18 cellular contexts compared by ENCODE assay signal in genomic region chr13:51713807-51714206, GRCh38.
DNase-seq lines count a peak whose midpoint lies in the region; ATAC-seq and TF ChIP-seq lines count a peak whose summit lies in the region.
"Had no signal": no experiment of that assay in that cellular context is flagged by ENCODE, and none has a peak within 500 bp of the region (broad histone marks: within the 10 kb centered on the region; RNA-seq: fewer than 3 reads in every experiment).

No MANE protein-coding gene starts in this region.

- peak overlapping the region; percentile 10 for H3K27ac Mint-ChIP-seq in activated T-cell treated with anti-CD3 and anti-CD28 coated beads, Interleukin-2, amount 50 U/mL, for 72 hours
- H3K27ac Mint-ChIP-seq: B cell had no signal

- H3K9me3 ChIP-seq in OCI-LY3 (ENCODE audit: insufficient read depth, low read length) (no peaks in the 10 kb centered on the region), mammary epithelial cell (replicated peaks; ENCODE audit: insufficient read depth, low read length) (no peaks in the 10 kb centered on the region), smooth muscle cell (replicated peaks; ENCODE audit: low read depth) (no peaks in the 10 kb centered on the region)

- no peak overlapping the region for H2AFZ ChIP-seq in OCI-LY3 (ENCODE audit: low read depth, low read length)
- H2AFZ ChIP-seq in mammary epithelial cell (ENCODE audit: low read depth, low read length) = no peak overlapping the region
- no peak overlapping the region for H2AFZ ChIP-seq in smooth muscle cell (ENCODE audit: low read depth)

- H4K20me1 ChIP-seq in OCI-LY3 (ENCODE audit: insufficient read depth, low read length) = no peaks in the 10 kb centered on the region
- no peaks in the 10 kb centered on the region for H4K20me1 ChIP-seq in mammary epithelial cell (ENCODE audit: insufficient read depth, low read length)
- H4K20me1 ChIP-seq in smooth muscle cell (ENCODE audit: low read depth) = no peaks in the 10 kb centered on the region

- H3K79me2 ChIP-seq in OCI-LY3 (ENCODE audit: low read length) (no peaks in the 10 kb centered on the region), mammary epithelial cell (ENCODE audit: insufficient read depth, low read length) (no peaks in the 10 kb centered on the region), smooth muscle cell (ENCODE audit: low read depth) (peaks cover 2% of the 10 kb centered on the region)

- DNase-seq in activated T-cell treated with anti-CD3 and anti-CD28 coated beads, Interleukin-2, amount 50 U/mL, for 72 hours = no peak
- no peak for DNase-seq in activated T-cell treated with anti-CD3 and anti-CD28 coated beads, Interleukin-2, amount 50 U/mL, for 48 hours
- no peak for DNase-seq in mammary epithelial cell
- no peak for DNase-seq in smooth muscle cell (lab: John Stamatoyannopoulos, UW; ENCODE audit: unreplicated experiment)
- no peak for DNase-seq in GM10266 (ENCODE audit: extremely low spot score)
- DNase-seq: 8988T; CD4-positive, CD25-positive, alpha-beta regulatory T cell; COR-L47; NCI-H1048; NCI-H1436 treated with DMSO at 0.1 percent for 48 hours; NCI-H2029; NCI-H345; NCI-H524 treated with DMSO at 0.1 percent for 48 hours had no signal

- CTCF ChIA-PET in mammary epithelial cell (lab: Charles Lee; ENCODE audit: low non-redundant PET) = no interaction called here

- no peak overlapping the region for H3K9ac ChIP-seq in OCI-LY3 (ENCODE audit: low read length)
- no peak overlapping the region for H3K9ac ChIP-seq in mammary epithelial cell (ENCODE audit: insufficient read depth, low read length)
- no peak overlapping the region for H3K9ac ChIP-seq in smooth muscle cell (ENCODE audit: low read depth)

- no peak overlapping the region for H3K4me3 Mint-ChIP-seq in activated T-cell treated with anti-CD3 and anti-CD28 coated beads, Interleukin-2, amount 50 U/mL, for 72 hours
- H3K4me3 Mint-ChIP-seq: B cell; CD4-positive, CD25-positive, alpha-beta regulatory T cell had no signal

- peaks cover 0 to 5% of the 10 kb centered on the region in 2 donors for H3K36me3 Mint-ChIP-seq in activated T-cell treated with anti-CD3 and anti-CD28 coated beads, Interleukin-2, amount 50 U/mL, for 72 hours (ENCODE audit: insufficient read depth in 2 of 2)

- no peaks in the 10 kb centered on the region for H3K36me3 ChIP-seq in OCI-LY3 (replicated peaks; ENCODE audit: low read depth, low read length)
- no peaks in the 10 kb centered on the region for H3K36me3 ChIP-seq in mammary epithelial cell (ENCODE audit: insufficient read depth, low read length)
- no peaks in the 10 kb centered on the region for H3K36me3 ChIP-seq in smooth muscle cell (ENCODE audit: low read depth)

- peaks cover 2 to 4% of the 10 kb centered on the region in 2 donors for H3K9me3 Mint-ChIP-seq in activated T-cell treated with anti-CD3 and anti-CD28 coated beads, Interleukin-2, amount 50 U/mL, for 72 hours

- dilution Hi-C loops in mammary epithelial cell (cut with HindIII; ENCODE audit: low sequenced_read_pairs) = no loop called here

- H3K27me3 Mint-ChIP-seq in activated T-cell treated with anti-CD3 and anti-CD28 coated beads, Interleukin-2, amount 50 U/mL, for 72 hours (ENCODE audit: low read depth) = no peaks in the 10 kb centered on the region
- H3K27me3 Mint-ChIP-seq: B cell; CD4-positive, CD25-positive, alpha-beta regulatory T cell had no signal

- H3K4me2 ChIP-seq in OCI-LY3 (ENCODE audit: low read length) = 0 out of 2 replicates have a peak overlapping the region, but pooled peaks have one; percentile 41
- H3K4me2 ChIP-seq in mammary epithelial cell (ENCODE audit: insufficient read depth, low read depth, low read length) = no peak overlapping the region
- H3K4me2 ChIP-seq in smooth muscle cell = no peak overlapping the region

- H3K4me3 ChIP-seq in OCI-LY3 (ENCODE audit: low read length) (no peak overlapping the region), mammary epithelial cell (replicated peaks in 1 of 3; ENCODE audit: insufficient read depth in 1 of 3, low read depth in 2 of 3, low read length in 3 of 3) (no peak overlapping the region), smooth muscle cell (no peak overlapping the region)
- H3K4me3 ChIP-seq: K562 had no signal

- intact Hi-C loops in mammary epithelial cell (cut with micrococcal nuclease) = loop anchor here (2.0 kb wide), 1 partner anchor 129 kb away; the partner anchor contains the start of gene WDFY2

- BruUV-seq in mammary epithelial cell (replicated peaks; lab: Mats Ljungman, UMichigan) = no TSS peak

- H3K4me1 Mint-ChIP-seq in activated T-cell treated with anti-CD3 and anti-CD28 coated beads, Interleukin-2, amount 50 U/mL, for 72 hours (ENCODE audit: low read depth) = no peaks in the 10 kb centered on the region

- H3K4me1 ChIP-seq in OCI-LY3 (ENCODE audit: low read length) (peaks cover 24% of the 10 kb centered on the region), mammary epithelial cell (ENCODE audit: insufficient read depth, low read length) (peaks cover 25% of the 10 kb centered on the region), smooth muscle cell (ENCODE audit: low read depth) (no peaks in the 10 kb centered on the region)

- peaks cover 4% of the 10 kb centered on the region for H3F3A ChIP-seq in smooth muscle cell (ENCODE audit: low read depth)

- H3K27me3 ChIP-seq in OCI-LY3 (ENCODE audit: low read depth, low read length) (no peaks in the 10 kb centered on the region), mammary epithelial cell (ENCODE audit: insufficient read depth, low read length) (no peaks in the 10 kb centered on the region), smooth muscle cell (ENCODE audit: low read depth) (no peaks in the 10 kb centered on the region)

- H3K27ac ChIP-seq in OCI-LY3 (ENCODE audit: low read length) (peak overlapping the region; percentile 59), mammary epithelial cell (ENCODE audit: insufficient read depth, low read depth, low read length) (peak overlapping the region; percentile 97), smooth muscle cell (ENCODE audit: low read depth) (peak overlapping the region; percentile 90)

- in situ Hi-C loops in mammary epithelial cell (cut with MboI; ENCODE audit: low sequenced_read_pairs in 2 of 2) = no loop called here

- 100% methylated on average over 1 of the region's 1 CpG for WGBS in mammary epithelial cell (ENCODE audit: low coverage, missing lambda C conversion rate)
- 93% methylated on average over 1 of the region's 1 CpG for WGBS in smooth muscle cell (ENCODE audit: low lambda C conversion rate)

- no peak for ATAC-seq in activated T-cell treated with anti-CD3 and anti-CD28 coated beads, Interleukin-2, amount 50 U/mL, for 72 hours (replicated peaks in 1 of 2)
- ATAC-seq in GM18861 (IDR thresholded peaks at IDR 0.05; ENCODE audit: unreplicated experiment) = no peak
- ATAC-seq in GM21723 (IDR thresholded peaks at IDR 0.05; ENCODE audit: unreplicated experiment) = no peak
- ATAC-seq: K562 had no signal

- TF ChIP-seq CTCF in OCI-LY3 (IDR thresholded peaks at IDR 0.05; ENCODE audit: low read depth, low read length) (no peak), mammary epithelial cell (conservative IDR thresholded peaks at IDR 0.05 in 1 of 2, IDR thresholded peaks at IDR 0.05 in 1 of 2; ENCODE audit: extremely low read depth in 1 of 2, insufficient read depth in 1 of 2, low read depth in 1 of 2, low read length in 2 of 2) (no peak), smooth muscle cell (IDR thresholded peaks at IDR 0.05; ENCODE audit: borderline replicate concordance, insufficient read depth, poor library complexity, severe bottlenecking) (no peak), GM10266 (IDR thresholded peaks at IDR 0.05; ENCODE audit: control insufficient read depth, insufficient read depth, low read depth, missing control alignments) (no peak)
